1 cellular context compared by ENCODE assay signal in genomic region chr13:51688937-51689336, GRCh38.
TF ChIP-seq lines count a peak whose summit lies in the region.

No MANE protein-coding gene starts in this region.

TF ChIP-seq in GM12878, 131 proteins besides CTCF, POLR2A, EP300 and RAD21 (continued from another document):
- TF ChIP-seq HSF1 (IDR thresholded peaks at IDR 0.05; ENCODE audit: low read depth, low read length) (no peak), HDGF (IDR thresholded peaks at IDR 0.05) (no peak), CEBPZ (IDR thresholded peaks at IDR 0.05; ENCODE audit: low read depth, low read length) (no peak), IRF5 (IDR thresholded peaks at IDR 0.05; ENCODE audit: borderline replicate concordance) (no peak)
TF ChIP-seq in GM12878: peak in this region for 0.
